Comparison of ENCODE assay signal across 2 cellular contexts in the genomic region with DNA sequence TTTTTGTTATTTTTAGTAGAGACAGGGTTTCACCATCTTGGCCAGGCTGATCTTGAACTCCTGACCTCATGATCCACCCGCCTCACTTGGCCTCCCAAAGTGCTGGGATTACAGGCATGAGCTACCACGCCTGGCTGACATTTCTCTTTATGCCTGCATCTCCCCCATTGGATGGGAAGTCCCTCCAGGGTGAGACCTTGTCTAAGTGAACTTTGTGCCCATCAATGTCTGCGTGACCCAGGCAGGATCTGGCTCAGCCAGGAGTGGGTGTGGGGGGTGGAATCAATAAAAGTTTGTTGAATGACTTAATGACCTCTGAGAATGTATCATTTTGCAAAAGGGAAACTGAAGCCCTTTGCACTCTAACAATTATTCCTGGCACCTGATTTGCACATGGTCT.
TF ChIP-seq lines count a peak whose summit lies in the region.

No MANE protein-coding gene starts in this region.

TF ChIP-seq in K562, 482 proteins besides CTCF, POLR2A, EP300 and RAD21:
- TF ChIP-seq ZNF3 (CRISPR knock-in tag; IDR thresholded peaks at IDR 0.05) (0 out of 2 replicates have a peak, but pooled peaks have one; percentile 54), NFE2 (IDR thresholded peaks at IDR 0.05; ENCODE audit: low read depth) (no peak), ZC3H8 (IDR thresholded peaks at IDR 0.05) (no peak), CBX2 (IDR thresholded peaks at IDR 0.05; ENCODE audit: insufficient read depth, low read length, poor library complexity, severe bottlenecking) (no peak), ZSCAN32 (CRISPR knock-in tag; IDR thresholded peaks at IDR 0.05) (no peak), GATA2 (CRISPR knock-in tag; IDR thresholded peaks at IDR 0.05) (no peak)

TF ChIP-seq in liver, 16 proteins besides CTCF, POLR2A, EP300 and RAD21:
- TF ChIP-seq, protein P1, sequence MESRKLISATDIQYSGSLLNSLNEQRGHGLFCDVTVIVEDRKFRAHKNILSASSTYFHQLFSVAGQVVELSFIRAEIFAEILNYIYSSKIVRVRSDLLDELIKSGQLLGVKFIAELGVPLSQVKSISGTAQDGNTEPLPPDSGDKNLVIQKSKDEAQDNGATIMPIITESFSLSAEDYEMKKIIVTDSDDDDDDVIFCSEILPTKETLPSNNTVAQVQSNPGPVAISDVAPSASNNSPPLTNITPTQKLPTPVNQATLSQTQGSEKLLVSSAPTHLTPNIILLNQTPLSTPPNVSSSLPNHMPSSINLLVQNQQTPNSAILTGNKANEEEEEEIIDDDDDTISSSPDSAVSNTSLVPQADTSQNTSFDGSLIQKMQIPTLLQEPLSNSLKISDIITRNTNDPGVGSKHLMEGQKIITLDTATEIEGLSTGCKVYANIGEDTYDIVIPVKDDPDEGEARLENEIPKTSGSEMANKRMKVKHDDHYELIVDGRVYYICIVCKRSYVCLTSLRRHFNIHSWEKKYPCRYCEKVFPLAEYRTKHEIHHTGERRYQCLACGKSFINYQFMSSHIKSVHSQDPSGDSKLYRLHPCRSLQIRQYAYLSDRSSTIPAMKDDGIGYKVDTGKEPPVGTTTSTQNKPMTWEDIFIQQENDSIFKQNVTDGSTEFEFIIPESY (IDR thresholded peaks at IDR 0.05) = no peak
- TF ChIP-seq HNF4G (IDR thresholded peaks at IDR 0.05) = no peak
- no peak for TF ChIP-seq YY1 (IDR thresholded peaks at IDR 0.05)
- TF ChIP-seq, protein P2, sequence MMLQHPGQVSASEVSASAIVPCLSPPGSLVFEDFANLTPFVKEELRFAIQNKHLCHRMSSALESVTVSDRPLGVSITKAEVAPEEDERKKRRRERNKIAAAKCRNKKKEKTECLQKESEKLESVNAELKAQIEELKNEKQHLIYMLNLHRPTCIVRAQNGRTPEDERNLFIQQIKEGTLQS (IDR thresholded peaks at IDR 0.05) = no peak
- peak; percentile 29 to 56 for TF ChIP-seq HNF4A (conservative IDR thresholded peaks at IDR 0.05)
- TF ChIP-seq, protein P3, sequence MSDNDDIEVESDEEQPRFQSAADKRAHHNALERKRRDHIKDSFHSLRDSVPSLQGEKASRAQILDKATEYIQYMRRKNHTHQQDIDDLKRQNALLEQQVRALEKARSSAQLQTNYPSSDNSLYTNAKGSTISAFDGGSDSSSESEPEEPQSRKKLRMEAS (IDR thresholded peaks at IDR 0.05) = no peak
- no peak for TF ChIP-seq SP1 (IDR thresholded peaks at IDR 0.05)
- no peak for TF ChIP-seq FOXA2 (IDR thresholded peaks at IDR 0.05)
- TF ChIP-seq RXRA (IDR thresholded peaks at IDR 0.05) = peak in 1 of 2 donors; percentile 47
- TF ChIP-seq FOXA1 (IDR thresholded peaks at IDR 0.05) = no peak
- no peak for TF ChIP-seq JUND (IDR thresholded peaks at IDR 0.05)
- no peak for TF ChIP-seq EGR1 (IDR thresholded peaks at IDR 0.05; ENCODE audit: low read depth in 2 of 2)
